8 cellular contexts compared by ENCODE assay signal in genomic region chr2:168346725-168347477, GRCh38.
A peak's percentile ranks its signal among the peaks of the same experiment; 100 is the strongest.
DNase-seq lines count a peak whose midpoint lies in the region; ATAC-seq and TF ChIP-seq lines count a peak whose summit lies in the region.

No MANE protein-coding gene starts in this region.

- WGBS in endodermal cell (ENCODE audit: insufficient coverage in 1 of 2, insufficient read length in 1 of 2), 2 experiments: 34 to 72% methylated on average over 5 to 13 of the region's 13 CpGs

- no peaks in the 10 kb centered on the region for H3K36me3 Mint-ChIP-seq in endodermal cell (ENCODE audit: low read depth)

- DNase-seq in AG10803 (ENCODE audit: low read depth) (peak; percentile 58), NCI-H69 (lab: John Stamatoyannopoulos, UW) (peak; percentile 77), endodermal cell (peak; percentile 91), middle frontal gyrus (ENCODE audit: extremely low spot score, low spot score) (peak; percentile 30)
- DNase-seq in activated CD8-positive, alpha-beta memory T cell treated with anti-CD3 and anti-CD28 coated beads for 24 hours: peak; percentile 83
- peak; percentile 19 to 26 for DNase-seq in stimulated activated CD8-positive, alpha-beta memory T cell treated with anti-CD3 and anti-CD28 coated beads, Interleukin-15, amount 100 ng/mL, for 48 hours (ENCODE audit: low read depth in 2 of 2)

- no peaks in the 10 kb centered on the region for H3K36me3 ChIP-seq in endodermal cell (ENCODE audit: control insufficient read depth, insufficient read depth, low read length)

- peaks cover 8% of the 10 kb centered on the region for H3K9me3 Mint-ChIP-seq in endodermal cell

- H3K9ac ChIP-seq in endodermal cell (ENCODE audit: extremely low read depth, low read length, poor library complexity, severe bottlenecking): peak overlapping the region; percentile 14

- no peak overlapping the region for H3K27ac ChIP-seq in endodermal cell (ENCODE audit: low read depth, low read length)

- H3K4me3 ChIP-seq in AG10803 (ENCODE audit: low read length): peak overlapping the region; percentile 65
- H3K4me3 ChIP-seq in endodermal cell (ENCODE audit: low read length): peak overlapping the region; percentile 63

- H3K27ac Mint-ChIP-seq in endodermal cell: peak overlapping the region; percentile 95

- H3K27me3 Mint-ChIP-seq in endodermal cell (ENCODE audit: insufficient read depth): no peaks in the 10 kb centered on the region

- TF ChIP-seq CTCF in AG10803 (conservative IDR thresholded peaks at IDR 0.05; ENCODE audit: low read length): peak; percentile 80
- peak; percentile 95 for TF ChIP-seq CTCF in endodermal cell (conservative IDR thresholded peaks at IDR 0.05)

- no peaks in the 10 kb centered on the region for H3K27me3 ChIP-seq in endodermal cell (ENCODE audit: control insufficient read depth, insufficient read depth, low read length, poor library complexity, severe bottlenecking)

- peak; percentile 70 for ATAC-seq in GM18909 (IDR thresholded peaks at IDR 0.05; ENCODE audit: poor library complexity, unreplicated experiment)
- peak; percentile 77 for ATAC-seq in HG03342 (IDR thresholded peaks at IDR 0.05; ENCODE audit: unreplicated experiment)

- H3K9me3 ChIP-seq in endodermal cell (ENCODE audit: control insufficient read depth, low read length): peaks cover 9% of the 10 kb centered on the region

- peaks cover 23% of the 10 kb centered on the region for H3K4me1 Mint-ChIP-seq in endodermal cell

- no peaks in the 10 kb centered on the region for H3K4me1 ChIP-seq in endodermal cell (ENCODE audit: control insufficient read depth, insufficient read depth, low read length)

- peak overlapping the region; percentile 65 for H3K4me3 Mint-ChIP-seq in endodermal cell

Comparison
In these comparisons a context has a peak if more than half of its experiments do, and no peak if none do; other contexts are left out.
1. DNase-seq: peak in every context shown above with its lines; median percentile 91 in endodermal cell; 83 in activated CD8-positive, alpha-beta memory T cell treated with anti-CD3 and anti-CD28 coated beads for 24 hours; 77 in NCI-H69; 58 in AG10803; 30 in middle frontal gyrus; 22 in stimulated activated CD8-positive, alpha-beta memory T cell treated with anti-CD3 and anti-CD28 coated beads, Interleukin-15, amount 100 ng/mL, for 48 hours.